8 cellular contexts compared by ENCODE assay signal in the genomic region with DNA sequence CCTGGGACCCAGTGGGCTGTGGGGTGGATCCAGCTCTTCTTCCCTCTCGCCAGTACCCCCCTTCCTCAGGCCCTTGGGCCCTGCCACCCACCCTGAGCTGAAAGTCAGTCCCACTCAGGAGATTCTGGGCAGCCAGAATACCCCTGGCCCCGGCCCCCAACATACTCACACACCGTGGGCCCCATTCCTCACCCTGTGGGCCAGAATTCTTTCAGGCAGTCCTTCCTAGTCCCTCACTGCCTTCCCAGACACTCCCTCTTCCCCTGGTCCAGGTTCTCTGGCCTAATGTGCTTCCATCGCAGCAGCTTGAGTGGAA. TPM values are rescaled to one million over a fixed set of nuclear protein-coding genes. Genes with fewer than 3 reads are reported as not detected.
A peak's percentile ranks its signal among the peaks of the same experiment; 100 is the strongest.
DNase-seq lines count a peak whose midpoint lies in the region; ATAC-seq and TF ChIP-seq lines count a peak whose summit lies in the region.

No MANE protein-coding gene starts in this region.

- no peaks in the 10 kb centered on the region for H3K36me3 ChIP-seq in right lobe of liver
- no peaks in the 10 kb centered on the region for H3K36me3 ChIP-seq in suprapubic skin

- H3K4me3 Mint-ChIP-seq in T-helper 2 cell treated with Interferon-gamma antibody and Interleukin-4, amounts not matched to agents 5 μg/mL and 100 μg/mL, for 36 hours = peak overlapping the region; percentile 41
- peak overlapping the region; percentile 15 for H3K4me3 Mint-ChIP-seq in activated CD8-positive, alpha-beta T cell treated with anti-CD3 and anti-CD28 coated beads, Interleukin-2, amount 10 ng/mL, durations not matched to agents 7 days and 5 days
- H3K4me3 Mint-ChIP-seq in H9 = peak overlapping the region in 1 of 2 experiments; percentile 3; a peak in 2 of 5 replicates

- no peak overlapping the region for H2BK5ac ChIP-seq in H9 (ENCODE audit: insufficient read length, low read length)

- POLR2A ChIA-PET in activated CD8-positive, alpha-beta T cell treated with anti-CD3 and anti-CD28 coated beads, Interleukin-2, amount 10 ng/mL, durations not matched to agents 7 days and 5 days (lab: Charles Lee) = interaction anchor here (1.0 to 1.4 kb wide), 2 partner anchors 26 to 81 kb away, joined by 3 to 13 read pairs; a partner anchor contains a TSS

- no peaks in the 10 kb centered on the region for H4K20me1 ChIP-seq in H9 (ENCODE audit: control insufficient read depth, insufficient read depth, insufficient read length)

- no peak overlapping the region for H3K56ac ChIP-seq in H9 (ENCODE audit: insufficient read length, low read depth, low read length)

- H3K27ac ChIP-seq in right lobe of liver = peak overlapping the region in 2 of 3 donors; percentile 97 to 98
- H3K27ac ChIP-seq in suprapubic skin = peak overlapping the region; percentile 98
- no peak overlapping the region for H3K27ac ChIP-seq in H9 (ENCODE audit: insufficient read length, low read depth, low read length)

- DNase-seq in T-helper 2 cell treated with Interferon-gamma antibody and Interleukin-4, amounts not matched to agents 5 μg/mL and 100 μg/mL, for 36 hours (ENCODE audit: low spot score) = no peak
- DNase-seq in T-helper 2 cell (no peak), right lobe of liver (no peak), suprapubic skin (ENCODE audit: low spot score in 2 of 2) (no peak), H9 (no peak), amygdala (lab: John Stamatoyannopoulos, UW) (no peak), G401 (ENCODE audit: low spot score) (no peak)
- no peak for DNase-seq in activated CD8-positive, alpha-beta T cell treated with anti-CD3 and anti-CD28 coated beads, Interleukin-2, amount 10 ng/mL, durations not matched to agents 7 days and 5 days

- no peaks in the 10 kb centered on the region for H3K9me3 ChIP-seq in right lobe of liver
- H3K9me3 ChIP-seq in suprapubic skin = no peaks in the 10 kb centered on the region
- no peaks in the 10 kb centered on the region for H3K9me3 ChIP-seq in H9 (ENCODE audit: control insufficient read depth, low read depth, low read length)

- H2BK120ac ChIP-seq in H9 (ENCODE audit: low read depth, low read length, poor library complexity, severe bottlenecking) = no peak overlapping the region

- 17% methylated on average over 2 of the region's 4 CpGs for WGBS in right lobe of liver (ENCODE audit: insufficient coverage, low coverage, low lambda C conversion rate, missing lambda C conversion rate)
- 49% methylated on average over 4 of the region's 4 CpGs for WGBS in suprapubic skin
- no CpG with 5 or more reads among the region's 4 CpGs for WGBS in H9 (ENCODE audit: extremely low coverage, insufficient read length, low lambda C conversion rate)

- H2AFZ ChIP-seq in H9 (ENCODE audit: low read length) = no peak overlapping the region

- no peak overlapping the region for H2BK20ac ChIP-seq in H9 (ENCODE audit: low read depth, low read length, poor library complexity, severe bottlenecking)

- TF ChIP-seq POLR2A in right lobe of liver (IDR thresholded peaks at IDR 0.05) (no peak), suprapubic skin (IDR thresholded peaks at IDR 0.05) (no peak)

- CTCF ChIA-PET in activated CD8-positive, alpha-beta T cell treated with anti-CD3 and anti-CD28 coated beads, Interleukin-2, amount 10 ng/mL, durations not matched to agents 7 days and 5 days (lab: Charles Lee) = interaction anchor here (0.6 to 18.4 kb wide), 17 partner anchors 9 to 129 kb away, joined by 3 to 998 read pairs (median 4); a partner anchor contains a TSS

- H3K27ac Mint-ChIP-seq in T-helper 2 cell treated with Interferon-gamma antibody and Interleukin-4, amounts not matched to agents 5 μg/mL and 100 μg/mL, for 36 hours = peak overlapping the region; percentile 87
- peak overlapping the region; percentile 71 for H3K27ac Mint-ChIP-seq in activated CD8-positive, alpha-beta T cell treated with anti-CD3 and anti-CD28 coated beads, Interleukin-2, amount 10 ng/mL, durations not matched to agents 7 days and 5 days
- no peak overlapping the region for H3K27ac Mint-ChIP-seq in H9

- H3K4me3 ChIP-seq in right lobe of liver (no peak overlapping the region), suprapubic skin (no peak overlapping the region)

- peaks cover 14% of the 10 kb centered on the region for H3K23me2 ChIP-seq in H9 (ENCODE audit: insufficient read length, low read depth, low read length, poor library complexity, severe bottlenecking)

- no peaks in the 10 kb centered on the region for H3K79me2 ChIP-seq in H9 (ENCODE audit: insufficient read depth, low read length)

- no peak overlapping the region for H3K4me2 ChIP-seq in H9 (ENCODE audit: insufficient read depth, insufficient read length, low read length)

- TF ChIP-seq CTCF in right lobe of liver (IDR thresholded peaks at IDR 0.05) = no peak
- TF ChIP-seq CTCF in suprapubic skin (IDR thresholded peaks at IDR 0.05) = no peak
- TF ChIP-seq CTCF in H9 (conservative IDR thresholded peaks at IDR 0.05) = no peak

- no peak overlapping the region for H4K5ac ChIP-seq in H9 (ENCODE audit: insufficient read length, low read depth, low read length)

- no peaks in the 10 kb centered on the region for H3K36me3 Mint-ChIP-seq in T-helper 2 cell treated with Interferon-gamma antibody and Interleukin-4, amounts not matched to agents 5 μg/mL and 100 μg/mL, for 36 hours (ENCODE audit: low read depth)
- H3K36me3 Mint-ChIP-seq in activated CD8-positive, alpha-beta T cell treated with anti-CD3 and anti-CD28 coated beads, Interleukin-2, amount 10 ng/mL, durations not matched to agents 7 days and 5 days (ENCODE audit: low read depth) = peaks cover 3% of the 10 kb centered on the region
- H3K36me3 Mint-ChIP-seq in H9 (ENCODE audit: insufficient read depth in 1 of 3, low read depth in 3 of 3) = no peaks in the 10 kb centered on the region

- no peak overlapping the region for H2BK12ac ChIP-seq in H9 (ENCODE audit: insufficient read length, low read depth, low read length)

- H3K4ac ChIP-seq in H9 (ENCODE audit: low read depth, low read length) = no peak overlapping the region

- no peak overlapping the region for H3K9ac ChIP-seq in H9 (ENCODE audit: extremely low read depth, insufficient read length, low read length)

- ATAC-seq in activated CD8-positive, alpha-beta T cell treated with anti-CD3 and anti-CD28 coated beads, Interleukin-2, amount 10 ng/mL, durations not matched to agents 7 days and 5 days = no peak
- no peak for ATAC-seq in right lobe of liver

- H4K91ac ChIP-seq in H9 (ENCODE audit: insufficient read length, low read depth, low read length) = no peak overlapping the region

- TF ChIP-seq EP300 in suprapubic skin (IDR thresholded peaks at IDR 0.05) = no peak

- H3K27me3 ChIP-seq in right lobe of liver (no peaks in the 10 kb centered on the region), suprapubic skin (no peaks in the 10 kb centered on the region), H9 (ENCODE audit: insufficient read depth, low read length) (no peaks in the 10 kb centered on the region; the same call in 1 of the 2 replicates)

- no peaks in the 10 kb centered on the region for H3K9me3 Mint-ChIP-seq in T-helper 2 cell treated with Interferon-gamma antibody and Interleukin-4, amounts not matched to agents 5 μg/mL and 100 μg/mL, for 36 hours
- no peaks in the 10 kb centered on the region for H3K9me3 Mint-ChIP-seq in activated CD8-positive, alpha-beta T cell treated with anti-CD3 and anti-CD28 coated beads, Interleukin-2, amount 10 ng/mL, durations not matched to agents 7 days and 5 days (ENCODE audit: insufficient read depth)
- no peaks in the 10 kb centered on the region for H3K9me3 Mint-ChIP-seq in H9

- H3K4me1 ChIP-seq in right lobe of liver (peaks cover 0 to 33% (median 18%) of the 10 kb centered on the region in 4 donors), suprapubic skin (peaks cover 64% of the 10 kb centered on the region), H9 (ENCODE audit: insufficient read depth, low read length) (no peaks in the 10 kb centered on the region)

- no peak overlapping the region for H4K8ac ChIP-seq in H9 (replicated peaks; ENCODE audit: insufficient read length, low read depth, low read length)

- intact Hi-C loops in right lobe of liver (cut with DNase I) = no loop called here

- peaks cover 12% of the 10 kb centered on the region for H3K27me3 Mint-ChIP-seq in T-helper 2 cell treated with Interferon-gamma antibody and Interleukin-4, amounts not matched to agents 5 μg/mL and 100 μg/mL, for 36 hours (ENCODE audit: low read depth)
- H3K27me3 Mint-ChIP-seq in activated CD8-positive, alpha-beta T cell treated with anti-CD3 and anti-CD28 coated beads, Interleukin-2, amount 10 ng/mL, durations not matched to agents 7 days and 5 days (ENCODE audit: low read depth) = peaks cover 18% of the 10 kb centered on the region
- H3K27me3 Mint-ChIP-seq in H9 (ENCODE audit: low read depth) = peaks cover 25% of the 10 kb centered on the region

- H3K4me1 Mint-ChIP-seq in T-helper 2 cell treated with Interferon-gamma antibody and Interleukin-4, amounts not matched to agents 5 μg/mL and 100 μg/mL, for 36 hours (ENCODE audit: low read depth) = peaks cover 29% of the 10 kb centered on the region
- peaks cover 35% of the 10 kb centered on the region for H3K4me1 Mint-ChIP-seq in activated CD8-positive, alpha-beta T cell treated with anti-CD3 and anti-CD28 coated beads, Interleukin-2, amount 10 ng/mL, durations not matched to agents 7 days and 5 days (ENCODE audit: low read depth)
- peaks cover 34 to 44% of the 10 kb centered on the region in 2 experiments for H3K4me1 Mint-ChIP-seq in H9

- H3T11ph ChIP-seq in H9 (ENCODE audit: low read length) = no peak overlapping the region

- H3K18ac ChIP-seq in H9 (ENCODE audit: insufficient read length, low read depth, low read length) = no peak overlapping the region

- in situ Hi-C loops in G401 (cut with HindIII; ENCODE audit: low sequenced_read_pairs) = no loop called here

- no peak overlapping the region for H3K14ac ChIP-seq in H9 (ENCODE audit: insufficient read depth, low read length)

- H2BK15ac ChIP-seq in H9 (ENCODE audit: low read depth, low read length) = no peak overlapping the region

- H2AK5ac ChIP-seq in H9 (ENCODE audit: insufficient read length, low read length) = no peak overlapping the region

- H3K79me1 ChIP-seq in H9 (ENCODE audit: insufficient read depth, low read depth, low read length, poor library complexity, severe bottlenecking) = no peaks in the 10 kb centered on the region

- H3K23ac ChIP-seq in H9 (ENCODE audit: insufficient read length, low read depth, low read length) = no peak overlapping the region

RNA-seq across cellular contexts. Expression of a gene that starts 3.2 kb away (rescaled TPM):
- 10 to 100 TPM; 53.2 to 56.7 TPM for total RNA-seq in activated CD8-positive, alpha-beta T cell treated with anti-CD3 and anti-CD28 coated beads, Interleukin-2, amount 10 ng/mL, durations not matched to agents 7 days and 5 days
- total RNA-seq in right lobe of liver = 100 to 1,000 TPM in 2 of 6 experiments, 10 to 100 TPM in 4; 70.5 to 216 (median 97.9) TPM
- 10 to 100 TPM; 54.5 to 75.7 (median 65.0) TPM for total RNA-seq in suprapubic skin
- total RNA-seq in H9 (2021) = 19.5 and 22.3 TPM in 2 replicates
- 15.2 and 19.4 TPM in 2 replicates for total RNA-seq in G401 (2014; rRNA removed; shearing (Covaris generic))

RNA-seq across cellular contexts. Expression of a gene that starts 16.9 kb away (rescaled TPM):
- under 1 TPM; 0.29 to 0.50 TPM for total RNA-seq in activated CD8-positive, alpha-beta T cell treated with anti-CD3 and anti-CD28 coated beads, Interleukin-2, amount 10 ng/mL, durations not matched to agents 7 days and 5 days
- total RNA-seq in right lobe of liver (1 to 10 TPM in 3 of 6 experiments, under 1 TPM in 3; 0.44 to 3.8 (median 1.3) TPM), suprapubic skin (1 to 10 TPM; 2.7 to 5.5 (median 4.0) TPM), H9 (2021) (1.6 and 2.1 TPM in 2 replicates)
- total RNA-seq in G401 (2014; rRNA removed; shearing (Covaris generic)) = 1.9 and 4.2 TPM in 2 replicates

RNA-seq across cellular contexts. Expression of a gene that starts 35.3 kb away (rescaled TPM):
- total RNA-seq in activated CD8-positive, alpha-beta T cell treated with anti-CD3 and anti-CD28 coated beads, Interleukin-2, amount 10 ng/mL, durations not matched to agents 7 days and 5 days = 10 to 100 TPM; 59.5 to 60.4 TPM
- 10 to 100 TPM in 2 of 6 experiments, 1 to 10 TPM in 4; 5.3 to 13.2 (median 6.2) TPM for total RNA-seq in right lobe of liver
- 10 to 100 TPM; 24.1 to 86.9 (median 28.5) TPM for total RNA-seq in suprapubic skin
- total RNA-seq in H9 (2021) = 20.9 and 23.8 TPM in 2 replicates
- total RNA-seq in G401 (2014; rRNA removed; shearing (Covaris generic)) = 20.3 and 38.1 TPM in 2 replicates

RNA-seq across cellular contexts. Expression of a gene that starts 45.1 kb away (rescaled TPM):
- total RNA-seq in activated CD8-positive, alpha-beta T cell treated with anti-CD3 and anti-CD28 coated beads, Interleukin-2, amount 10 ng/mL, durations not matched to agents 7 days and 5 days = 100 to 1,000 TPM; 429 to 434 TPM
- total RNA-seq in right lobe of liver (100 to 1,000 TPM in 2 of 6 experiments, 10 to 100 TPM in 4; 64.2 to 102 (median 71.1) TPM), suprapubic skin (100 to 1,000 TPM in 3 of 4 donors, 10 to 100 TPM in 1; 75.6 to 158 (median 121) TPM), H9 (2021) (205 and 214 TPM in 2 replicates)
- total RNA-seq in G401 (2014; rRNA removed; shearing (Covaris generic)) = 319 TPM in 2 replicates

RNA-seq across cellular contexts. Expression of a gene that starts 47.4 kb away (rescaled TPM):
- total RNA-seq in activated CD8-positive, alpha-beta T cell treated with anti-CD3 and anti-CD28 coated beads, Interleukin-2, amount 10 ng/mL, durations not matched to agents 7 days and 5 days = 100 to 1,000 TPM; 345 to 352 TPM
- total RNA-seq in right lobe of liver (1 to 10 TPM in 5 of 6 experiments, under 1 TPM in 1; 0.73 to 2.7 (median 1.9) TPM), suprapubic skin (under 1 TPM; 0.26 to 0.64 (median 0.52) TPM), H9 (2021) (0.28 and 0.44 TPM in 2 replicates)
- total RNA-seq in G401 (2014; rRNA removed; shearing (Covaris generic)) = 0.10 and 0.31 TPM in 2 replicates

Comparison
In these comparisons a context has a peak if more than half of its experiments do, and no peak if none do; other contexts are left out.
1. H3K27ac Mint-ChIP-seq: peak in T-helper 2 cell treated with Interferon-gamma antibody and Interleukin-4, amounts not matched to agents 5 μg/mL and 100 μg/mL, for 36 hours (single experiment) and activated CD8-positive, alpha-beta T cell treated with anti-CD3 and anti-CD28 coated beads, Interleukin-2, amount 10 ng/mL, durations not matched to agents 7 days and 5 days (single experiment); none in H9 (0 of 3).